ENCODE assay signal across 14 cellular contexts in the genomic region with DNA sequence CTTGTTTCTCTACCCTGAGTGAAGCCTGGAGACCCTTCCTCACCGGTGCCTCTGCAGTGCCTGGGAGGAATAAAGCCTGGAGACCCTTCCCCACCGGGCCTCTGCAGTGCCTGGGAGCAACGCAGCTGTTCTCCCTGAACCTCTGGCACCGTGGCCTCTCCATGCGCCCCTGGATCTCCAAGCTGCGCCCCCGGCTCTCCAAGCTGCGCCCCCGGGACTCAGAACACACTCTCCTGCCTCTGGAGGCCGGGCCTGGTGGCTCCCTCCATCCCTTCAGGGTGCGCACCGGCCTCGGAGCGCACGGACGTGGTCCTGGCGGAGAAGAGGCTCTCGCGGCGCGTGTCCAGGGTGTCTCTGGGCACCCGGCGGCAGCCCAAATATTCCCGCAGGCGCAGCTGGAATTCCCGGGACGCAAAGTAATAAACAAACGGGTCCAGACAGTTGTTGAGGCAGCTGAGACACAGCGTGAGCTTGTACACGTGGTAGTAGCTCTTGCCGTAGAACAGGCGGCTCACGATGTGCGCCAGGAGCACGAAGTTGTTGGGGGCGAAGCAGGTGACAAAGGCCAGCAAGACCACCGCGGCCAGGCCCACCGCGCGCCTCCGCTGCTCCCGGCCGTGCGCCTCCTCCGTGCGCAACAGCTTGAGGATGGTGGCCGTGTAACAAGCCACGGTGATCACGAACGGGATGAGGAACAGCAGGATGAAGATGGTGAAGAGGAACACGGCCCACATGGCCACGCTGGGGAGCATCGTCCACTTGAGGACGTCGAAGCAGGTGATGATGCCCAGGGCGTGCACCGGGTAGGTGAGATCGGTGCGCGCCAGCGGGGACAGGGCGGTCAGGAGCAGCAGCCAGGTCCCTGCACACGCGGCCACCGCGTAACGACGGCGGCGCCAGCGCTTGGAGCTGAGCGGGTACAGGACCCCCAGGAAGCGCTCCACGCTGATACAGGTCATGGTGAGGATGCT. TPM values are rescaled to one million over a fixed set of nuclear protein-coding genes. Genes with fewer than 3 reads are reported as not detected.
DNase-seq lines count a peak whose midpoint lies in the region; ATAC-seq, FAIRE-seq and TF ChIP-seq lines count a peak whose summit lies in the region.
"Had no signal": no experiment of that assay in that cellular context is flagged by ENCODE, and none has a peak within 500 bp of the region (broad histone marks: within the 10 kb centered on the region; RNA-seq: fewer than 3 reads in every experiment).

No MANE protein-coding gene starts in this region.

- peaks cover 38% of the 10 kb centered on the region for H3K36me3 Mint-ChIP-seq in CD8-positive, alpha-beta T cell
- H3K36me3 Mint-ChIP-seq in naive thymus-derived CD8-positive, alpha-beta T cell: peaks cover 0 to 34% (median 14%) of the 10 kb centered on the region in 3 donors

- peak overlapping the region; percentile 75 for H3K4me3 Mint-ChIP-seq in CD8-positive, alpha-beta T cell
- H3K4me3 Mint-ChIP-seq in naive thymus-derived CD8-positive, alpha-beta T cell: peak overlapping the region; percentile 71 to 88 (median 82)
- H3K4me3 Mint-ChIP-seq: neural crest cell had no signal

- peak overlapping the region; percentile 98 for H3K27ac Mint-ChIP-seq in CD8-positive, alpha-beta T cell
- peak overlapping the region; percentile 80 to 99 (median 98) for H3K27ac Mint-ChIP-seq in naive thymus-derived CD8-positive, alpha-beta T cell

- POLR2A ChIA-PET in CD8-positive, alpha-beta T cell (lab: Charles Lee): no interaction called here
- POLR2A ChIA-PET in naive thymus-derived CD8-positive, alpha-beta T cell (lab: Charles Lee): no interaction called here

- peaks cover 19% of the 10 kb centered on the region for H3K36me3 ChIP-seq in CD8-positive, alpha-beta T cell (ENCODE audit: insufficient read depth, low read length)
- peaks cover 50% of the 10 kb centered on the region for H3K36me3 ChIP-seq in KOPT-K1 (ENCODE audit: insufficient read depth, low read length)
- H3K36me3 ChIP-seq: ascending aorta had no signal

- TF ChIP-seq CTCF in CD8-positive, alpha-beta T cell (IDR thresholded peaks at IDR 0.05): no peak

- H3K4me1 ChIP-seq in CD8-positive, alpha-beta T cell (ENCODE audit: insufficient read depth, low read length): peaks cover 78% of the 10 kb centered on the region
- H3K4me1 ChIP-seq: ascending aorta, Caco-2 had no signal

- H3K4me1 Mint-ChIP-seq in CD8-positive, alpha-beta T cell (ENCODE audit: low read depth): peaks cover 78% of the 10 kb centered on the region
- H3K4me1 Mint-ChIP-seq in naive thymus-derived CD8-positive, alpha-beta T cell: peaks cover 43 to 85% (median 80%) of the 10 kb centered on the region in 4 donors
- H3K4me1 Mint-ChIP-seq: neural crest cell had no signal

- peak in 4 of 7 experiments; percentile 4 to 48 (median 14) for DNase-seq in CD8-positive, alpha-beta T cell
- DNase-seq in astrocyte of the hippocampus (ENCODE audit: low read depth, low spot score) (peak; percentile 10), G401 (ENCODE audit: low spot score) (no peak), GM19239 (ENCODE audit: insufficient read length, low spot score) (no peak)
- peak in 1 of 10 donors; percentile 16 for DNase-seq in naive thymus-derived CD8-positive, alpha-beta T cell
- DNase-seq: NCI-H187, PC-3, substantia nigra had no signal

- no peak overlapping the region for H3K4me3 ChIP-seq in CD8-positive, alpha-beta T cell (ENCODE audit: low read depth, low read length)
- H3K4me3 ChIP-seq: ascending aorta had no signal

- in situ Hi-C loops in G401 (cut with HindIII; ENCODE audit: low sequenced_read_pairs): no loop called here

- no peaks in the 10 kb centered on the region for H3K9me3 Mint-ChIP-seq in CD8-positive, alpha-beta T cell
- no peaks in the 10 kb centered on the region for H3K9me3 Mint-ChIP-seq in naive thymus-derived CD8-positive, alpha-beta T cell
- H3K9me3 Mint-ChIP-seq: neural crest cell had no signal

- H3K27ac ChIP-seq in CD8-positive, alpha-beta T cell (ENCODE audit: low read depth, low read length): peak overlapping the region; percentile 63
- peak overlapping the region; percentile 95 for H3K27ac ChIP-seq in KOPT-K1 (ENCODE audit: low read depth, low read length, poor library complexity, severe bottlenecking)
- H3K27ac ChIP-seq: ascending aorta had no signal

- H3K9me3 ChIP-seq in CD8-positive, alpha-beta T cell (ENCODE audit: low read length): no peaks in the 10 kb centered on the region
- no peaks in the 10 kb centered on the region for H3K9me3 ChIP-seq in KOPT-K1 (ENCODE audit: insufficient read depth, low read length, poor library complexity, severe bottlenecking)
- H3K9me3 ChIP-seq: ascending aorta, Caco-2 had no signal

- H3K27me3 ChIP-seq in CD8-positive, alpha-beta T cell (ENCODE audit: insufficient read depth, low read length): no peaks in the 10 kb centered on the region

- intact Hi-C loops in CD8-positive, alpha-beta T cell (cut with DNase I, micrococcal nuclease): no loop called here

- no peaks in the 10 kb centered on the region for H3K27me3 Mint-ChIP-seq in CD8-positive, alpha-beta T cell (ENCODE audit: low read depth)
- H3K27me3 Mint-ChIP-seq in naive thymus-derived CD8-positive, alpha-beta T cell: no peaks in the 10 kb centered on the region

- no peak for FAIRE-seq in GM19239 (lab: Jason Lieb, UNC)

- no peak for ATAC-seq in CD8-positive, alpha-beta T cell
- no peak for ATAC-seq in naive thymus-derived CD8-positive, alpha-beta T cell
- no peak for ATAC-seq in GM18502 (IDR thresholded peaks at IDR 0.05; ENCODE audit: poor library complexity, unreplicated experiment)
- no peak for ATAC-seq in GM19328 (IDR thresholded peaks at IDR 0.05; ENCODE audit: unreplicated experiment)
- ATAC-seq: PC-3 had no signal

- CTCF ChIA-PET in CD8-positive, alpha-beta T cell (lab: Charles Lee): no interaction called here

RNA-seq across cellular contexts. Expression of gene ASMTL, which starts 12.8 kb away (rescaled TPM):
- total RNA-seq in CD8-positive, alpha-beta T cell: 10 to 100 TPM; 55.4 to 66.8 TPM
- total RNA-seq in naive thymus-derived CD8-positive, alpha-beta T cell: 10 to 100 TPM; 24.9 to 27.2 TPM
- 10 to 100 TPM; 37.8 to 43.6 (median 42.3) TPM for polyA plus RNA-seq in naive thymus-derived CD8-positive, alpha-beta T cell
- 214 and 257 TPM in 2 replicates for total RNA-seq in G401 (2014; rRNA removed; shearing (Covaris generic))

Comparison
In these comparisons a context has a peak if more than half of its experiments do, and no peak if none do; other contexts are left out.
1. DNase-seq: peak in CD8-positive, alpha-beta T cell (4 of 7) and astrocyte of the hippocampus (single experiment); none in G401 (single experiment) and GM19239 (single experiment).